In genomic region chr2:27272537-27272936, GRCh38 we compare ENCODE assay signal across 9 cellular contexts. TPM values are rescaled to one million over a fixed set of nuclear protein-coding genes. Genes with fewer than 3 reads are reported as not detected.
"Had no signal": no experiment of that assay in that cellular context is flagged by ENCODE, and none has a peak within 500 bp of the region (broad histone marks: within the 10 kb centered on the region; RNA-seq: fewer than 3 reads in every experiment).

No MANE protein-coding gene starts in this region.

RNA-seq across cellular contexts. Expression of gene DNAJC5G, which starts 2.7 kb away (rescaled TPM):
- total RNA-seq: activated CD4-positive, alpha-beta T cell treated with anti-CD3 and anti-CD28 coated beads for 36 hours; activated CD4-positive, alpha-beta T cell treated with anti-CD3 and anti-CD28 coated beads, Interleukin-2, amount 10 ng/mL, durations not matched to agents 7 days and 5 days; activated CD8-positive, alpha-beta T cell treated with anti-CD3 and anti-CD28 coated beads, Interleukin-2, amount 10 ng/mL, durations not matched to agents 7 days and 5 days; activated naive CD8-positive, alpha-beta T cell treated with anti-CD3 and anti-CD28 coated beads, Interleukin-2, amount 10 ng/mL, durations not matched to agents 7 days and 5 days; activated T-helper 2 cell treated with anti-CD3 and anti-CD28 coated beads, Interferon-gamma antibody, Interleukin-2, Interleukin-4, amounts not matched to agents 10 μg/mL and 5 μg/mL and 100 μg/mL, durations not matched to agents 14 hours and 24 hours and 36 hours; ascending aorta; NCI-H460; PC-3; SJSA1 had no signal

RNA-seq across cellular contexts. Expression of gene SLC30A3, which starts 9.7 kb away (rescaled TPM):
- total RNA-seq: activated CD8-positive, alpha-beta T cell treated with anti-CD3 and anti-CD28 coated beads, Interleukin-2, amount 10 ng/mL, durations not matched to agents 7 days and 5 days; SJSA1 had no signal

RNA-seq across cellular contexts. Expression of gene TRIM54, which starts 9.7 kb away (rescaled TPM):
- total RNA-seq: activated CD4-positive, alpha-beta T cell treated with anti-CD3 and anti-CD28 coated beads, Interleukin-2, amount 10 ng/mL, durations not matched to agents 7 days and 5 days; ascending aorta; SJSA1 had no signal

RNA-seq across cellular contexts. Expression of gene UCN, which starts 35.7 kb away (rescaled TPM):
- total RNA-seq: ascending aorta had no signal
